2 cellular contexts compared by ENCODE assay signal in genomic region chr2:196516541-196516940, GRCh38.
TF ChIP-seq lines count a peak whose summit lies in the region.

No MANE protein-coding gene starts in this region.

TF ChIP-seq in SK-N-SH, 30 proteins besides CTCF, POLR2A, EP300 and RAD21 (continued from another document):
- no peak for TF ChIP-seq PBX3 (IDR thresholded peaks at IDR 0.05)
- no peak for TF ChIP-seq FOSL2 (IDR thresholded peaks at IDR 0.05; ENCODE audit: borderline replicate concordance, low read depth)
- TF ChIP-seq CHD2 (IDR thresholded peaks at IDR 0.05; ENCODE audit: low read length, partially characterized antibody), result no peak
- TF ChIP-seq GABPA (IDR thresholded peaks at IDR 0.05; ENCODE audit: low read depth), result no peak
- no peak for TF ChIP-seq SIN3A (IDR thresholded peaks at IDR 0.05; ENCODE audit: borderline replicate concordance, low read depth, low read length)
- TF ChIP-seq FOXJ3 (CRISPR knock-in tag; IDR thresholded peaks at IDR 0.05), result no peak
- TF ChIP-seq RCOR1 (IDR thresholded peaks at IDR 0.05; ENCODE audit: low read length), result no peak

TF ChIP-seq in SK-N-SH treated with all-trans-retinoic acid at 6 μM for 48 hours, 23 proteins besides CTCF, POLR2A, EP300 and RAD21 (continued from another document):
- TF ChIP-seq OSR1 (CRISPR knock-in tag; IDR thresholded peaks at IDR 0.05) (no peak), GLIS3 (CRISPR knock-in tag; IDR thresholded peaks at IDR 0.05) (no peak), ISL1 (CRISPR knock-in tag; IDR thresholded peaks at IDR 0.05) (no peak)
TF ChIP-seq in SK-N-SH treated with all-trans-retinoic acid at 6 μM for 48 hours: peak in this region for 0.
